In genomic region chr2:60552096-60552850, GRCh38 we compare ENCODE assay signal across 8 cellular contexts. TPM values are rescaled to one million over a fixed set of nuclear protein-coding genes. Genes with fewer than 3 reads are reported as not detected.
DNase-seq lines count a peak whose midpoint lies in the region; ATAC-seq and TF ChIP-seq lines count a peak whose summit lies in the region.

No MANE protein-coding gene starts in this region.

- H3K4me3 ChIP-seq in SK-N-MC (peak overlapping the region; percentile 92), fibroblast of pulmonary artery (replicated peaks; ENCODE audit: low read depth, low read length) (peak overlapping the region; percentile 72), retinal pigment epithelial cell (ENCODE audit: low read length) (peak overlapping the region; percentile 68)

- no peaks in the 10 kb centered on the region for H3K9me3 ChIP-seq in SK-N-MC (ENCODE audit: low read depth, low read length)

- H3K27me3 Mint-ChIP-seq in activated T-cell treated with anti-CD3 and anti-CD28 coated beads, Interleukin-2, amount 50 U/mL, for 4 hours (ENCODE audit: low read depth) = peaks cover 66% of the 10 kb centered on the region

- peaks cover 2% of the 10 kb centered on the region for H3K36me3 Mint-ChIP-seq in activated T-cell treated with anti-CD3 and anti-CD28 coated beads, Interleukin-2, amount 50 U/mL, for 4 hours (ENCODE audit: insufficient read depth)

- no peak overlapping the region for H3K9ac ChIP-seq in SK-N-MC (ENCODE audit: insufficient read length)

- H3K4me3 Mint-ChIP-seq in activated T-cell treated with anti-CD3 and anti-CD28 coated beads, Interleukin-2, amount 50 U/mL, for 4 hours = peak overlapping the region; percentile 72

- H3K27ac ChIP-seq in SK-N-MC = no peak overlapping the region

- peaks cover 47% of the 10 kb centered on the region for H3K4me1 Mint-ChIP-seq in activated T-cell treated with anti-CD3 and anti-CD28 coated beads, Interleukin-2, amount 50 U/mL, for 4 hours (ENCODE audit: low read depth)

- H3K36me3 ChIP-seq in SK-N-MC (ENCODE audit: insufficient read depth, low read length) = no peaks in the 10 kb centered on the region

- no peak for DNase-seq in activated T-cell treated with anti-CD3 and anti-CD28 coated beads, Interleukin-2, amount 50 U/mL, for 4 hours
- DNase-seq in activated T-cell treated with anti-CD3 and anti-CD28 coated beads for 4 hours (no peak), SK-N-MC (ENCODE audit: low read depth, low spot score) (no peak), fibroblast of pulmonary artery (ENCODE audit: low read depth) (no peak), retinal pigment epithelial cell (ENCODE audit: low read depth) (no peak), hepatic stellate cell (ENCODE audit: low spot score) (no peak)
- DNase-seq in stimulated activated CD8-positive, alpha-beta memory T cell treated with anti-CD3 and anti-CD28 coated beads, Interleukin-4, amount 100 ng/mL, for 48 hours = no peak

- no peak for ATAC-seq in activated T-cell treated with anti-CD3 and anti-CD28 coated beads, Interleukin-2, amount 50 U/mL, for 4 hours
- ATAC-seq in HG02759 (IDR thresholded peaks at IDR 0.05; ENCODE audit: unreplicated experiment) = no peak

- TF ChIP-seq CTCF in fibroblast of pulmonary artery (IDR thresholded peaks at IDR 0.05; ENCODE audit: low read length, missing control alignments) = no peak
- TF ChIP-seq CTCF in retinal pigment epithelial cell (conservative IDR thresholded peaks at IDR 0.05; ENCODE audit: low read depth, low read length) = no peak

- peaks cover 2% of the 10 kb centered on the region for H3K9me3 Mint-ChIP-seq in activated T-cell treated with anti-CD3 and anti-CD28 coated beads, Interleukin-2, amount 50 U/mL, for 4 hours

RNA-seq across cellular contexts. Expression of gene BCL11A, which starts 1.2 kb away (rescaled TPM):
- 1 to 10 TPM in 1 of 3 donors, under 1 TPM in 2; 0.38 to 2.6 (median 0.87) TPM for total RNA-seq in activated T-cell treated with anti-CD3 and anti-CD28 coated beads, Interleukin-2, amount 50 U/mL, for 4 hours
